ENCODE assay signal across 8 cellular contexts in the genomic region with DNA sequence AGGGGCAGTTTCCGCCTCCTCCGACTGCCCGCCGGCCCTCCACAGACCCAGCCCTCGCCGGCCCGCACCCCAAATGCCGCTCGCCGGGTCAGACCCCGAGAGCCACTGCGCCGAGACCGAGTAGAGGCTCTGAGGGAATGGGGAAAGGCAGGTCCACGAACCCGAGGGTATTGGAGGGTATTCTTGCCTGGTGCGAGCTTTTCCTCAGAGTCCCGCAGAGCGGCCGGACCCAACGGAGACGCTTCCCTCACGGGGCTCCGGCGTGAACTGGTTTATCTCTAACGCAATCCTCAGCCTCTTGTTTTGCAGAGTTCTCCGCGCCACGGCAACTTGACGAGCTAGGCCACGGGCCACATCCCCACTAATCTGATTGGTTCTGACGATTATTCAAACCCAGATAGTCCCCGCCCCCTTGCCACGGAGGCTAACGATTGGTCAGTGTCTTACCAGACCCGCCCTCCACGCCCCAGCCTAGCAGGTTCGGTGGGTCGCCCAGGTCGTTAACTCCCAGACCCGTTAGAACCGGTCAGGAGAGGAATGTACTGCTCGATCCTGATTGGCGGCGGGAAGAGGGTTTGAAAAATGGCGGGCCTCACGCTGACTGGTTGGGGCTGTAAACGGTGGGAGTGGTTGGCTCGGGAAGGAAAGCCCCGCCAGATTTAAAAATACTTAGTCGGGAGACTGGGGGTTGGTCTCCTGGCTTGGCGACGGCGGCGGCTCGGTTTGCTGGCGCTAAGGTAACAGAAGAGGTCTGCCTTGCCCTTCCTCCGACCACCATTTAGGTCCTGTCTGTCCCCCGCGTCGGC. TPM values are rescaled to one million over a fixed set of nuclear protein-coding genes. Genes with fewer than 3 reads are reported as not detected.
DNase-seq lines count a peak whose midpoint lies in the region; ATAC-seq, FAIRE-seq and TF ChIP-seq lines count a peak whose summit lies in the region.

A gene (minus strand): TSS at position 274 of the 806 bp plus-strand sequence. CDS start 709 bp downstream, outside the sequence.

- dilution Hi-C loops in IMR-90 (cut with HindIII; ENCODE audit: low sequenced_read_pairs, unreplicated experiment) (no loop called here), endothelial cell of umbilical vein (cut with MboI; ENCODE audit: extremely low pct_ligation_motif_present, low sequenced_read_pairs) (no loop called here)

- H2BK15ac ChIP-seq in IMR-90 (ENCODE audit: low read depth, low read length) = no peak within 1 kb of the TSS

- no peaks in the 10 kb centered on the region; the same call in 1 of the 2 replicates for H3K9me1 ChIP-seq in IMR-90 (ENCODE audit: insufficient read depth, low read length)
- H3K9me1 ChIP-seq in endothelial cell of umbilical vein (replicated peaks; ENCODE audit: control insufficient read depth, extremely low read depth, insufficient read depth, low read length) = no peaks in the 10 kb centered on the region

- H2BK120ac ChIP-seq in IMR-90 (ENCODE audit: low read depth, low read length) = peak within 1 kb of the TSS; percentile 44; the same call in 1 of the 2 replicates

- peak within 1 kb of the TSS; percentile 88 for H3K23ac ChIP-seq in IMR-90 (ENCODE audit: low read depth, low read length)

- intact Hi-C loops in IMR-90 (cut with micrococcal nuclease) (loop anchor here (1.0 to 5.0 kb wide), 3 partner anchors 36 to 155 kb away; a partner anchor contains a TSS), endothelial cell of umbilical vein (cut with micrococcal nuclease) (loop anchor here (1.0 to 10.0 kb wide), 8 partner anchors 16 to 981 kb away; a partner anchor contains a TSS)

- no peak for TF ChIP-seq RAD21 in IMR-90 (IDR thresholded peaks at IDR 0.05; ENCODE audit: low read length)

- peaks cover 4% of the 10 kb centered on the region for H3K36me3 ChIP-seq in IMR-90 (ENCODE audit: control insufficient read depth, insufficient read depth, low read length)
- H3K36me3 ChIP-seq in endothelial cell of umbilical vein (ENCODE audit: control insufficient read depth in 2 of 2, extremely low read depth in 1 of 2, insufficient read depth in 2 of 2, low read length in 2 of 2) = peaks cover 0 to 15% of the 10 kb centered on the region in 2 experiments

- TF ChIP-seq POLR2A in IMR-90 (IDR thresholded peaks at IDR 0.05; ENCODE audit: low read depth, low read length) (peak; percentile 98), endothelial cell of umbilical vein (IDR thresholded peaks at IDR 0.05; ENCODE audit: low read depth, low read length) (peak; percentile 92)

- peak; percentile 92 for ATAC-seq in GM21528 (IDR thresholded peaks at IDR 0.05; ENCODE audit: low FRiP score, unreplicated experiment)
- peak; percentile 94 for ATAC-seq in IMR-90 (ENCODE audit: low read depth)

- DNase-seq in DMS 273 (lab: John Stamatoyannopoulos, UW; ENCODE audit: unreplicated experiment) (peak; percentile 99), IMR-90 (peak; percentile 100), OCI-M1 (lab: John Stamatoyannopoulos, UW) (peak; percentile 100), activated T-cell treated with anti-CD3 and anti-CD28 coated beads for 24 hours (ENCODE audit: low read depth) (peak; percentile 100), endothelial cell of umbilical vein (ENCODE audit: low read depth, low spot score) (peak; percentile 100), midbrain (lab: John Stamatoyannopoulos, UW) (peak; percentile 99)
- peak; percentile 98 to 100 for DNase-seq in stimulated activated CD8-positive, alpha-beta memory T cell treated with anti-CD3 and anti-CD28 coated beads, Interleukin-2, amount 100 ng/mL, for 1 hour (ENCODE audit: low read depth in 2 of 2)

- TF ChIP-seq CTCF in IMR-90 (conservative IDR thresholded peaks at IDR 0.05; ENCODE audit: low read depth, low read length) = no peak
- TF ChIP-seq CTCF in endothelial cell of umbilical vein (IDR thresholded peaks at IDR 0.05; ENCODE audit: extremely low read depth in 1 of 2, insufficient read depth in 1 of 2, low read depth in 1 of 2, low read length in 2 of 2) = no peak

- POLR2A ChIA-PET in IMR-90 (lab: Charles Lee; ENCODE audit: unreplicated experiment) (interaction anchor here (0.6 to 1.2 kb wide), 6 partner anchors 12 to 40 kb away, joined by 3 to 5 read pairs (median 4); a partner anchor contains a TSS), endothelial cell of umbilical vein (lab: Charles Lee) (interaction anchor here (0.5 to 3.5 kb wide), 14 partner anchors 8 to 152 kb away, joined by 3 to 127 read pairs (median 3); a partner anchor contains a TSS)

- peak within 1 kb of the TSS; percentile 87 for H3K4ac ChIP-seq in IMR-90 (ENCODE audit: low read depth, low read length)

- peak within 1 kb of the TSS; percentile 89 for H3K14ac ChIP-seq in IMR-90 (replicated peaks; ENCODE audit: low read depth, low read length)

- H3K18ac ChIP-seq in IMR-90 (ENCODE audit: low read depth, low read length) = peak within 1 kb of the TSS; percentile 28; the same call in 1 of the 2 replicates

- peak within 1 kb of the TSS; percentile 100 for H2AK9ac ChIP-seq in IMR-90 (replicated peaks; ENCODE audit: low read depth, low read length, poor library complexity)

- no peak within 1 kb of the TSS for H2BK20ac ChIP-seq in IMR-90 (ENCODE audit: low read depth, low read length)

- in situ Hi-C loops in IMR-90 (cut with MboI; ENCODE audit: low sequenced_read_pairs) = no loop called here

- H3K4me2 ChIP-seq in IMR-90 (ENCODE audit: low read depth, low read length) (peak within 1 kb of the TSS; percentile 99), endothelial cell of umbilical vein (ENCODE audit: insufficient read depth, low read length) (peak within 1 kb of the TSS; percentile 100)

- CTCF ChIA-PET in IMR-90 (lab: Yijun Ruan, JAX) (no interaction called here), endothelial cell of umbilical vein (lab: Charles Lee) (interaction anchor here (0.7 to 8.2 kb wide), 11 partner anchors 14 to 321 kb away, joined by 3 to 70 read pairs (median 6); a partner anchor contains a TSS)

- H2AFZ ChIP-seq in IMR-90 (replicated peaks; ENCODE audit: low read length, poor library complexity) (peak within 1 kb of the TSS; percentile 93), endothelial cell of umbilical vein (ENCODE audit: low read depth, low read length) (peak within 1 kb of the TSS; percentile 98)

- peak within 1 kb of the TSS; percentile 97 for H4K91ac ChIP-seq in IMR-90 (ENCODE audit: insufficient read depth, low read depth, low read length)

- H4K5ac ChIP-seq in IMR-90 (ENCODE audit: low read depth, low read length) = peak within 1 kb of the TSS; percentile 21

- peak within 1 kb of the TSS; percentile 74 for H2AK5ac ChIP-seq in IMR-90 (ENCODE audit: low read depth, low read length)

- peak within 1 kb of the TSS; percentile 89 for H3K27ac ChIP-seq in IMR-90 (ENCODE audit: insufficient read depth, low read length)
- H3K27ac ChIP-seq in endothelial cell of umbilical vein (ENCODE audit: insufficient read depth, low read depth, low read length) = peak within 1 kb of the TSS; percentile 88

- H4K8ac ChIP-seq in IMR-90 (ENCODE audit: low read depth in 2 of 2, low read length in 2 of 2) = peak within 1 kb of the TSS; percentile 65 to 69; a peak in 3 of 4 replicates

- H3K9me3 ChIP-seq in IMR-90 (ENCODE audit: control insufficient read depth, insufficient read depth, low read length) = no peaks in the 10 kb centered on the region
- no peaks in the 10 kb centered on the region for H3K9me3 ChIP-seq in endothelial cell of umbilical vein (replicated peaks; ENCODE audit: control insufficient read depth, insufficient read depth, low read length)

- no peaks in the 10 kb centered on the region for H3K4me1 ChIP-seq in IMR-90 (ENCODE audit: control insufficient read depth, insufficient read depth, low read length)
- H3K4me1 ChIP-seq in endothelial cell of umbilical vein (ENCODE audit: control insufficient read depth, extremely low read depth, insufficient read depth, low read length) = peaks cover 24% of the 10 kb centered on the region

- BruUV-seq in IMR-90 (replicated peaks; lab: Mats Ljungman, UMichigan) = no TSS peak
- BruUV-seq in endothelial cell of umbilical vein (replicated peaks; lab: Mats Ljungman, UMichigan) = no TSS peak

- H4K20me1 ChIP-seq in IMR-90 (ENCODE audit: insufficient read depth, low read length) (no peaks in the 10 kb centered on the region), endothelial cell of umbilical vein (replicated peaks; ENCODE audit: control insufficient read depth, extremely low read depth, insufficient read depth, low read length) (peaks cover 3% of the 10 kb centered on the region)

- peaks cover 35% of the 10 kb centered on the region for H3K79me2 ChIP-seq in endothelial cell of umbilical vein (ENCODE audit: control insufficient read depth, insufficient read depth, low read length)

- H2BK5ac ChIP-seq in IMR-90 (ENCODE audit: low read depth, low read length, poor library complexity, severe bottlenecking) = peak within 1 kb of the TSS; percentile 86

- WGBS in IMR-90 (ENCODE audit: extremely low coverage in 2 of 2, insufficient read length in 1 of 2), 2 experiments = 1% methylated on average over 26 of the region's 61 CpGs; no CpG with 5 or more reads in 1 of the 2 experiments

- H3K56ac ChIP-seq in IMR-90 (ENCODE audit: extremely low read depth, insufficient read depth, low read length) = peak within 1 kb of the TSS; percentile 91

- H3K27me3 ChIP-seq in IMR-90 (ENCODE audit: control insufficient read depth, insufficient read depth, low read length) = no peaks in the 10 kb centered on the region
- no peaks in the 10 kb centered on the region for H3K27me3 ChIP-seq in endothelial cell of umbilical vein (ENCODE audit: control insufficient read depth in 2 of 2, insufficient read depth in 2 of 2, low read length in 2 of 2)

- H3K4me3 ChIP-seq in IMR-90 (ENCODE audit: insufficient read depth, low read depth, low read length) (peak within 1 kb of the TSS; percentile 75), endothelial cell of umbilical vein (replicated peaks in 1 of 3; ENCODE audit: insufficient read depth in 1 of 3, low read depth in 1 of 3, low read length in 3 of 3) (peak within 1 kb of the TSS; percentile 81 to 98 (median 91))

- peaks cover 0 to 4% of the 10 kb centered on the region in 2 experiments; a peak in 3 of 4 replicates for H3K79me1 ChIP-seq in IMR-90 (ENCODE audit: low read depth in 1 of 2, low read length in 2 of 2)

- peak; percentile 97 for FAIRE-seq in endothelial cell of umbilical vein (lab: Jason Lieb, UNC)

- H3K9ac ChIP-seq in IMR-90 (ENCODE audit: low read depth, low read length) (peak within 1 kb of the TSS; percentile 93), endothelial cell of umbilical vein (replicated peaks; ENCODE audit: extremely low read depth, insufficient read depth, low read length) (peak within 1 kb of the TSS; percentile 97)

RNA-seq across cellular contexts. Expression of the gene that starts here (rescaled TPM):
- total RNA-seq in IMR-90 (2012; rRNA removed) = 49.3 and 112 TPM in 2 replicates
- 83.2 and 106 TPM in 2 replicates for polyA plus RNA-seq in IMR-90 (2012; rRNA removed)
- polyA plus RNA-seq in IMR-90 (2012; cell fraction: cytosol; rRNA removed) = 19.0 and 21.0 TPM in 2 replicates
- 9.2 and 30.2 TPM in 2 replicates for polyA plus RNA-seq in IMR-90 (2012; cell fraction: nucleus; rRNA removed; ENCODE audit: low replicate concordance)
- total RNA-seq in endothelial cell of umbilical vein = 217 and 233 TPM in 2 replicates
- 25.5 and 45.9 TPM in 2 replicates for polyA plus RNA-seq in endothelial cell of umbilical vein
- 159 and 171 TPM in 2 replicates for polyA plus RNA-seq in endothelial cell of umbilical vein (2011; cell fraction: cytosol; rRNA removed)
- polyA plus RNA-seq in endothelial cell of umbilical vein (2011; cell fraction: nucleus; rRNA removed) = 77.0 and 157 TPM in 2 replicates
- 95.9 and 232 TPM in 2 replicates for polyA plus RNA-seq in endothelial cell of umbilical vein (2012)
- polyA minus RNA-seq in endothelial cell of umbilical vein = 20.7 and 22.6 TPM in 2 replicates
- 49.7 TPM for polyA minus RNA-seq in endothelial cell of umbilical vein (2011; cell fraction: cytosol; rRNA and poly(A)+ RNA removed)
- polyA minus RNA-seq in endothelial cell of umbilical vein (2011; cell fraction: nucleus; rRNA and poly(A)+ RNA removed) = 26.8 and 30.1 TPM in 2 replicates

Comparison
In these comparisons a context has a peak if more than half of its experiments do, and no peak if none do; other contexts are left out.
1. Peak in every context shown above with its lines: DNase-seq, ATAC-seq, H3K4me3 ChIP-seq and H3K27ac ChIP-seq.